Comparison of ENCODE assay signal across 8 cellular contexts in the genomic region with DNA sequence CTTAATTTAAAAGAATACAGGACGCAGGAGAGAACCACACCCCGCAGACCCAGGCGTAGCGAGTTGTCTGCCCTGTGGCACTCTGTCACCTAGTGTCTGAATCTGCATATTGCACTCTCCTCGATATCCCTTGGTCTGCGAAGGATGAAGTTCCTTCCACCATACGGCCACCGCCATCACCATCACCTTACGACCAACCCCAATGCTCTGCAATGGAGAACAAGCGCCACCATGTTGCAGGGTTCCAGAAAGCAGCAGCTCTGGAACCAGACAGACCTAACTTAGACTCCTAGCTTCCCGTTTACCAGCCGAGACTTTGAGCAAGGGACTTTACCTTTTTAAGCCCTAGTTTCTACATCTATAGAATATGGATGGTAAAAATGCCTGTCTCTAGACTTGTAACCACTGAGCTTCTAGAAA.
DNase-seq lines count a peak whose midpoint lies in the region; ATAC-seq and TF ChIP-seq lines count a peak whose summit lies in the region.

No MANE protein-coding gene starts in this region.

- no peak overlapping the region for H3K27ac Mint-ChIP-seq in activated naive CD4-positive, alpha-beta T cell treated with anti-CD3 and anti-CD28 coated beads for 36 hours

- no peaks in the 10 kb centered on the region for H3K27me3 Mint-ChIP-seq in activated naive CD4-positive, alpha-beta T cell treated with anti-CD3 and anti-CD28 coated beads for 36 hours (ENCODE audit: low read depth)

- no peaks in the 10 kb centered on the region for H3K36me3 Mint-ChIP-seq in activated naive CD4-positive, alpha-beta T cell treated with anti-CD3 and anti-CD28 coated beads for 36 hours (ENCODE audit: low read depth)

- intact Hi-C loops in activated naive CD4-positive, alpha-beta T cell treated with anti-CD3 and anti-CD28 coated beads for 36 hours (cut with micrococcal nuclease): loop anchor here (1.0 to 5.0 kb wide), 3 partner anchors 151 to 377 kb away; no protein-coding TSS in a partner anchor
- intact Hi-C loops in left cardiac atrium (cut with DNase I): loop anchor here (2.0 to 10.0 kb wide), 4 partner anchors 149 to 359 kb away; no protein-coding TSS in a partner anchor

- in situ Hi-C loops in GM13976 (cut with MboI; ENCODE audit: low sequenced_read_pairs, unreplicated experiment): loop anchor here (10.0 kb wide), 1 partner anchor 59 kb away; no protein-coding TSS in a partner anchor

- H3K9me3 Mint-ChIP-seq in activated naive CD4-positive, alpha-beta T cell treated with anti-CD3 and anti-CD28 coated beads for 36 hours: no peaks in the 10 kb centered on the region

- DNase-seq in AG04449 (ENCODE audit: low read depth, low spot score) (no peak), GM13976 (ENCODE audit: low spot score) (peak; percentile 61), NCI-H774 (lab: John Stamatoyannopoulos, UW) (peak; percentile 59), left cardiac atrium (peak; percentile 73), putamen (ENCODE audit: low spot score) (peak; percentile 30), dedifferentiated amniotic fluid mesenchymal stem cell (ENCODE audit: extremely low spot score) (no peak)
- DNase-seq in activated naive CD4-positive, alpha-beta T cell treated with anti-CD3 and anti-CD28 coated beads for 36 hours: peak; percentile 62

- POLR2A ChIA-PET in AG04449 (lab: Yijun Ruan, JAX): no interaction called here

- ATAC-seq in HG03159 (IDR thresholded peaks at IDR 0.05; ENCODE audit: unreplicated experiment): peak; percentile 88
- ATAC-seq in left cardiac atrium: peak; percentile 96 to 98

- TF ChIP-seq CTCF in AG04449 (IDR thresholded peaks at IDR 0.05; ENCODE audit: insufficient read depth, low read length, missing control alignments) (peak; percentile 56), GM13976 (IDR thresholded peaks at IDR 0.05; ENCODE audit: borderline replicate concordance, control extremely low read depth, extremely low read depth, insufficient read depth, missing control alignments) (peak; percentile 31)

- H3K4me1 Mint-ChIP-seq in activated naive CD4-positive, alpha-beta T cell treated with anti-CD3 and anti-CD28 coated beads for 36 hours (ENCODE audit: low read depth): no peaks in the 10 kb centered on the region

- no peak overlapping the region for H3K4me3 ChIP-seq in AG04449 (ENCODE audit: low read depth, low read length)

- CTCF ChIA-PET in AG04449 (lab: Yijun Ruan, JAX): interaction anchor here (0.9 to 7.3 kb wide), 5 partner anchors 8 to 155 kb away, joined by 3 to 55 read pairs (median 7); no protein-coding TSS in a partner anchor
- CTCF ChIA-PET in activated naive CD4-positive, alpha-beta T cell treated with anti-CD3 and anti-CD28 coated beads for 36 hours (lab: Charles Lee): interaction anchor here (0.6 to 3.6 kb wide), 4 partner anchors 9 to 151 kb away, joined by 3 to 28 read pairs (median 6); no protein-coding TSS in a partner anchor

- H3K4me3 Mint-ChIP-seq in activated naive CD4-positive, alpha-beta T cell treated with anti-CD3 and anti-CD28 coated beads for 36 hours: no peak overlapping the region

Comparison
In these comparisons a context has a peak if more than half of its experiments do, and no peak if none do; other contexts are left out.
1. DNase-seq: peak in GM13976 (single experiment), NCI-H774 (single experiment), activated naive CD4-positive, alpha-beta T cell treated with anti-CD3 and anti-CD28 coated beads for 36 hours (single experiment), left cardiac atrium (single experiment) and putamen (single experiment); none in AG04449 (single experiment) and dedifferentiated amniotic fluid mesenchymal stem cell (single experiment).